In genomic region chr22:22371031-22371541, GRCh38 we compare ENCODE assay signal across 16 cellular contexts.
DNase-seq lines count a peak whose midpoint lies in the region; ATAC-seq, FAIRE-seq and TF ChIP-seq lines count a peak whose summit lies in the region.
"Had no signal": no experiment of that assay in that cellular context is flagged by ENCODE, and none has a peak within 500 bp of the region (broad histone marks: within the 10 kb centered on the region; RNA-seq: fewer than 3 reads in every experiment).

No MANE protein-coding gene starts in this region.

- peak; percentile 33 for TF ChIP-seq CTCF in HepG2 (CRISPR knock-in tag; IDR thresholded peaks at IDR 0.05)
- no peak for TF ChIP-seq CTCF in right lobe of liver (IDR thresholded peaks at IDR 0.05)

- no peak for FAIRE-seq in HepG2 (lab: Jason Lieb, UNC)
- no peak for FAIRE-seq in HTR-8/SVneo (lab: Jason Lieb, UNC)
- FAIRE-seq: G401.6, kidney had no signal

- H3K9ac ChIP-seq in HepG2 (ENCODE audit: insufficient read depth, low read depth, low read length), result no peak overlapping the region

- H3K27ac ChIP-seq in HepG2 (ENCODE audit: extremely low read length, insufficient read depth, low read length), result no peak overlapping the region
- H3K27ac ChIP-seq in right lobe of liver, result no peak overlapping the region

- no TSS peak for BruUV-seq in HepG2 (replicated peaks; lab: Mats Ljungman, UMichigan)

- H3K9me3 ChIP-seq in HepG2 (ENCODE audit: low read length) (no peaks in the 10 kb centered on the region), right lobe of liver (no peaks in the 10 kb centered on the region)
- H3K9me3 ChIP-seq: spleen had no signal

- TF ChIP-seq EP300 in HepG2 (IDR thresholded peaks at IDR 0.05; ENCODE audit: low read depth in 2 of 2, low read length in 2 of 2) (no peak), HepG2 (CRISPR knock-in tag; IDR thresholded peaks at IDR 0.05; ENCODE audit: borderline replicate concordance) (no peak)

- H3K4me3 ChIP-seq in HepG2 (replicated peaks in 1 of 3; ENCODE audit: insufficient read depth in 1 of 3, low read depth in 2 of 3, low read length in 3 of 3) (no peak overlapping the region), right lobe of liver (no peak overlapping the region)
- H3K4me3 ChIP-seq: spleen had no signal

- no peak overlapping the region for H3K4me2 ChIP-seq in HepG2 (ENCODE audit: low read depth, low read length)

- no peak for TF ChIP-seq POLR2A in HepG2 (IDR thresholded peaks at IDR 0.05; ENCODE audit: insufficient read depth in 1 of 2, low read depth in 2 of 2, low read length in 2 of 2)
- TF ChIP-seq POLR2A in right lobe of liver (IDR thresholded peaks at IDR 0.05), result no peak

- intact Hi-C loops in HepG2 (cut with micrococcal nuclease; ENCODE audit: unreplicated experiment) (no loop called here), right lobe of liver (cut with DNase I) (no loop called here)

- no peak overlapping the region for H2AFZ ChIP-seq in HepG2 (ENCODE audit: low read length)

- H3K36me3 ChIP-seq in HepG2 (replicated peaks in 1 of 2; ENCODE audit: control insufficient read depth in 1 of 2, insufficient read depth in 2 of 2, low read length in 2 of 2) (no peaks in the 10 kb centered on the region), right lobe of liver (no peaks in the 10 kb centered on the region)
- H3K36me3 ChIP-seq: spleen had no signal

- ATAC-seq in HepG2 (peak; percentile 84), right lobe of liver (no peak)
- ATAC-seq: natural killer cell treated with Interleukin-12 subunit alpha and Interleukin-12 subunit beta and Interleukin-15 and Interleukin-18, amount 100 ng/mL, for 72 hours had no signal

- 0% methylated on average over 1 of the region's 2 CpGs for WGBS in HepG2 (ENCODE audit: low lambda C conversion rate)
- WGBS in right lobe of liver (ENCODE audit: insufficient coverage, low coverage, low lambda C conversion rate, missing lambda C conversion rate), result 0% methylated on average over 1 of the region's 2 CpGs

- POLR2A ChIA-PET in HepG2 (lab: Yijun Ruan, JAX), result no interaction called here

- TF ChIP-seq RAD21 in HepG2 (CRISPR knock-in tag; IDR thresholded peaks at IDR 0.05), result no peak

- H3K27me3 ChIP-seq in HepG2 (ENCODE audit: control insufficient read depth in 1 of 2, insufficient read depth in 2 of 2, low read length in 2 of 2) (peaks cover 0 to 24% of the 10 kb centered on the region in 2 experiments; a peak in 3 of 5 replicates), right lobe of liver (no peaks in the 10 kb centered on the region)
- H3K27me3 ChIP-seq: spleen had no signal

- in situ Hi-C loops in HepG2 (cut with HindIII; ENCODE audit: extremely low pct_ligation_motif_present, low pct_unique_long_range_greater_than_20kb) (no loop called here), SK-MEL-5 (cut with HindIII; ENCODE audit: low pct_unique_long_range_greater_than_20kb, low sequenced_read_pairs) (no loop called here)

- no peaks in the 10 kb centered on the region for H3K4me1 ChIP-seq in HepG2 (ENCODE audit: insufficient read depth, low read length)
- H3K4me1 ChIP-seq in right lobe of liver, result no peaks in the 10 kb centered on the region

- no peak for DNase-seq in HepG2 (ENCODE audit: low spot score)
- no peak for DNase-seq in right lobe of liver
- peak; percentile 40 for DNase-seq in SK-MEL-5 (ENCODE audit: low read depth, low spot score)
- peak; percentile 7 to 27 for DNase-seq in hippocampal formation (lab: John Stamatoyannopoulos, UW)
- no peak for DNase-seq in NCI-H446 (lab: John Stamatoyannopoulos, UW)
- DNase-seq in kidney glomerular epithelial cell (lab: John Stamatoyannopoulos, UW), result no peak
- DNase-seq in HTR-8/SVneo (ENCODE audit: insufficient read length, low spot score), result no peak
- no peak for DNase-seq in LoVo (ENCODE audit: low spot score)
- DNase-seq: activated CD4-positive, alpha-beta T cell treated with anti-CD3 and anti-CD28 coated beads for 4 hours; aorta; foreskin fibroblast; kidney; spleen; SW 1271 had no signal

- no peaks in the 10 kb centered on the region for H4K20me1 ChIP-seq in HepG2 (ENCODE audit: insufficient read depth, low read length)

- CTCF ChIA-PET in HepG2 (lab: Yijun Ruan, JAX; ENCODE audit: low intra/inter-chr PET ratio, low total read pairs), result no interaction called here

- no peaks in the 10 kb centered on the region for H3K79me2 ChIP-seq in HepG2 (ENCODE audit: insufficient read depth, low read length)

TF ChIP-seq in HepG2, 621 proteins besides CTCF, POLR2A, EP300 and RAD21:
- no peak for TF ChIP-seq IRF2 (CRISPR knock-in tag; IDR thresholded peaks at IDR 0.05)
- no peak for TF ChIP-seq BATF2 (CRISPR knock-in tag; IDR thresholded peaks at IDR 0.05)
- no peak for TF ChIP-seq ZNF720 (CRISPR knock-in tag; IDR thresholded peaks at IDR 0.05)
- no peak for TF ChIP-seq SP1 (IDR thresholded peaks at IDR 0.05)
- no peak for TF ChIP-seq SP1 (CRISPR knock-in tag; IDR thresholded peaks at IDR 0.05)

Comparison
In these comparisons a context has a peak if more than half of its experiments do, and no peak if none do; other contexts are left out.
1. DNase-seq: peak in SK-MEL-5 (single experiment) and hippocampal formation (2 of 2); none in HepG2 (single experiment), right lobe of liver (0 of 3), NCI-H446 (0 of 2), kidney glomerular epithelial cell (single experiment), HTR-8/SVneo (single experiment) and LoVo (single experiment).